In the genomic region with DNA sequence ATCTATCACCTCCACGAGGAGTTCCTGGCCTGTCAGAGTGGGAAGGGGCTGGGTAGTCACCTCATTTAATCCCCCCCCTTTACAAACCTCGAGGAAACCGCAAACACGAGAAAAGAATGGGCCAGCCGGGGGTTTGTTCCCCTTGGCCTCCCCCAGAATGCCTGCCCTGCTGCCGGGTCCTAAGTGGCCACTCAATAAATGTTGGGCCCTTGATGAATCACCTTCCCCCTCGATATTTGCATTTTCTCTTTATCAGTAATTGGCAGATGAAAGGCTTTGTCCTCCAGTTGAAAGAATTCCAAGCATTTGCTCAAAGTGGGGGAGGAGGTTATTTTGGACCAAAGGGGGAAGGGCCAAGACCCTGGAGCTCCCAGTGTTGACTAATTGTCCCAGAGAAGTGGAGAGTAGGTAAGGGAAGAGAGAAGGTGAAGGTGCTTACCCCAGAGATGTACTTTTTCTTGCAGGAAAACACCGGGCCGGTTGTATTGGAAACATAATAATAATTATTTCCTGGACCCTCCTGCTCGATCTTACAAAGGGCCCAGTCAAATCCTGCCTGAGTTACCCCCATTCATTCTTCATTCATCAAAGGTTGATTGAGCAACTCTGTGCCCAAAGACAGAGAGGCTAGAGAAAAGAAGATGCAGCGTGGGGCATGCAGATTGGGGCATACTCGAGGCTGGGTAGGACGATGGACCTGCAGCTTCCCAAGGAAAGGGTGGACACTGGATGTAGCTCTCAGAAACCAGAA, we compare ENCODE assay signal across 8 cellular contexts. TPM values are rescaled to one million over a fixed set of nuclear protein-coding genes. Genes with fewer than 3 reads are reported as not detected.
DNase-seq lines count a peak whose midpoint lies in the region; ATAC-seq and TF ChIP-seq lines count a peak whose summit lies in the region.

No MANE protein-coding gene starts in this region.

- peak overlapping the region; percentile 37 for H3K4me3 Mint-ChIP-seq in endothelial cell (ENCODE audit: unreplicated experiment)

- peak overlapping the region; percentile 88 for H2AFZ ChIP-seq in osteoblast (ENCODE audit: low read length)

- H3F3A ChIP-seq in DOHH2 (ENCODE audit: control insufficient read depth, insufficient read depth): peaks cover 5% of the 10 kb centered on the region; the same call in 1 of the 2 replicates

- H3K9me2 ChIP-seq in DOHH2 (replicated peaks; ENCODE audit: control insufficient read depth, low read length): no peaks in the 10 kb centered on the region

- H3K27me3 ChIP-seq in DOHH2 (ENCODE audit: control insufficient read depth, low read length): no peaks in the 10 kb centered on the region
- H3K27me3 ChIP-seq in osteoblast (ENCODE audit: insufficient read depth, low read length): no peaks in the 10 kb centered on the region

- no peak for ATAC-seq in HG03095 (IDR thresholded peaks at IDR 0.05; ENCODE audit: unreplicated experiment)

- peaks cover 24% of the 10 kb centered on the region for H3K4me1 Mint-ChIP-seq in endothelial cell (ENCODE audit: unreplicated experiment)

- H3K4me2 ChIP-seq in DOHH2 (ENCODE audit: low read length) (peak overlapping the region; percentile 80), osteoblast (ENCODE audit: insufficient read depth, low read length) (peak overlapping the region; percentile 96)

- peaks cover 4% of the 10 kb centered on the region for H3K36me3 Mint-ChIP-seq in endothelial cell (ENCODE audit: low read depth, unreplicated experiment)

- peak overlapping the region; percentile 84 for H3K27ac Mint-ChIP-seq in endothelial cell (ENCODE audit: unreplicated experiment)

- H3K4me3 ChIP-seq in DOHH2 (ENCODE audit: low read length): peak overlapping the region; percentile 77
- H3K4me3 ChIP-seq in osteoblast (ENCODE audit: insufficient read depth, low read length): peak overlapping the region; percentile 17

- no peaks in the 10 kb centered on the region for H3K9me3 Mint-ChIP-seq in endothelial cell (ENCODE audit: unreplicated experiment)

- no peaks in the 10 kb centered on the region for H3K36me3 ChIP-seq in DOHH2 (ENCODE audit: control insufficient read depth, low read length)
- no peaks in the 10 kb centered on the region for H3K36me3 ChIP-seq in osteoblast (ENCODE audit: insufficient read depth, low read length)

- TF ChIP-seq CTCF in DOHH2 (IDR thresholded peaks at IDR 0.05; ENCODE audit: low read depth, low read length, poor library complexity, severe bottlenecking) (no peak), endothelial cell (IDR thresholded peaks at IDR 0.05; ENCODE audit: unreplicated experiment) (no peak), osteoblast (IDR thresholded peaks at IDR 0.05; ENCODE audit: extremely low read depth, low read depth, low read length) (no peak)

- no peak overlapping the region for H3K27ac ChIP-seq in DOHH2 (ENCODE audit: low read depth, low read length)
- H3K27ac ChIP-seq in osteoblast (ENCODE audit: low read depth, low read length): peak overlapping the region; percentile 63

- no peaks in the 10 kb centered on the region for H4K20me1 ChIP-seq in DOHH2 (ENCODE audit: control insufficient read depth, insufficient read depth, low read depth, low read length)
- H4K20me1 ChIP-seq in osteoblast (ENCODE audit: insufficient read depth, low read length): no peaks in the 10 kb centered on the region

- peaks cover 9% of the 10 kb centered on the region for H3K79me2 ChIP-seq in DOHH2 (ENCODE audit: control insufficient read depth, low read length)
- H3K79me2 ChIP-seq in osteoblast (ENCODE audit: insufficient read depth, low read length): peaks cover 4% of the 10 kb centered on the region

- H3K9me3 ChIP-seq in DOHH2 (ENCODE audit: control insufficient read depth, insufficient read depth, low read length) (no peaks in the 10 kb centered on the region), osteoblast (ENCODE audit: low read depth, low read length) (no peaks in the 10 kb centered on the region)

- peak; percentile 37 for DNase-seq in OCI-M1 (lab: John Stamatoyannopoulos, UW)
- no peak for DNase-seq in endothelial cell (ENCODE audit: low spot score)
- DNase-seq in osteoblast (ENCODE audit: insufficient read length, low spot score, missing footprints): peak; percentile 43
- DNase-seq in GM19240 (ENCODE audit: insufficient read length, low spot score): no peak
- no peak for DNase-seq in GM03348 (ENCODE audit: low spot score)
- DNase-seq in MV-4-11 (lab: John Stamatoyannopoulos, UW): no peak

- peaks cover 48% of the 10 kb centered on the region for H3K4me1 ChIP-seq in DOHH2 (ENCODE audit: control insufficient read depth, low read length)
- peaks cover 35% of the 10 kb centered on the region for H3K4me1 ChIP-seq in osteoblast (ENCODE audit: insufficient read depth, low read length)

- peaks cover 9% of the 10 kb centered on the region for H3K27me3 Mint-ChIP-seq in endothelial cell (ENCODE audit: unreplicated experiment)

RNA-seq across cellular contexts. Expression of a gene that starts 1.9 kb away (rescaled TPM):
- total RNA-seq in endothelial cell (ENCODE audit: unreplicated experiment) (36.7 TPM), osteoblast (29.8 and 32.6 TPM in 2 replicates)

RNA-seq across cellular contexts. Expression of a gene that starts 43.6 kb away (rescaled TPM):
- 35.3 TPM for total RNA-seq in endothelial cell (ENCODE audit: unreplicated experiment)
- total RNA-seq in osteoblast: 7.2 and 7.7 TPM in 2 replicates

Comparison
In these comparisons a context has a peak if more than half of its experiments do, and no peak if none do; other contexts are left out.
1. DNase-seq: peak in OCI-M1 (single experiment) and osteoblast (single experiment); none in endothelial cell (single experiment), GM19240 (single experiment), GM03348 (single experiment) and MV-4-11 (single experiment).